1 cellular context compared by ENCODE assay signal in the genomic region with DNA sequence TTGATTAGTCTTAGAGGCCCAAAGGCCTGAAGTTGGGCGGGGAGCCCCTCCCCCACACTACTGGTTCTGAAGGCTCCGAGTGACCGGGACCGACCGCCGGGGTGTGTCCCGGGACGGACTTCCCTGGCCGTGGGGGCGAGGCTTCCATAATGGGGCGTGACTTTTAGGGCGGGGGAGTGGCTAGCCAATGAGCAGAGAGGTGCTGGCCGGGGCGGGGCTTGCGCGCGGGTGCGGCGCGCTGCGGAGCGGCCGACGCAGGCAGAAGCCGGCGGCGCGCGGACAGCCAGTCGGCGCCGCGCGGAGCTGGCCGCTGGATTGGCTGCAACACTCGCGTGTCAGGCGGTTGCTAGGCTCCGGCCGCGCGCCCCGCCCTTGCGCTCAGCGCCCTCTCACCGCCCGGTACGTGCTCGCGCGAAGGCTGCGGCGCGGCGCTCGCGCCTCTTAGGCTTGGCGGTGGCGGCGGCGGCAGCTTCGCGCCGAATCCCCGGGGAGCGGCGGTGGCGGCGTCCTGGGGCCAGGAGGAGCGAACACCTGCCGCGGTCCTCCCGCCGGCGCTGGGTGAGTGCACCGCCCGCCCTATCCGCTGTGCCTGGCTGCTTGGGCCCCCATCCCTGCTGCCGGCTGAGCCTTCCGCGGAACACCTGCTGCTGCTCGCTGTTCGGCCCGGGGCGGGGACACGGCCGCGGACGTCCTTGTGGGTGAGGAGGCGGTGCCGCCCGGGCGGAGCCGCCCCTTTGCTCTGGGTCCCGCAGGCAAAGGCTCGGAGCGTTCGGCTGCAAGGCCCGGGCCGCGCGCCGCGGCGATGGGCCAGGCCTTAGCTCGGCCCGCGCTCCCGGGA.
A peak's percentile ranks its signal among the peaks of the same experiment; 100 is the strongest.
TF ChIP-seq lines count a peak whose summit lies in the region.

A gene (plus strand): TSS at position 392 of the 838 bp plus-strand sequence. CDS start 40,268 bp downstream, outside the sequence.

TF ChIP-seq in HepG2, 621 proteins besides CTCF, POLR2A, EP300 and RAD21 (continued from another document and continues in another):
- TF ChIP-seq, protein P1, sequence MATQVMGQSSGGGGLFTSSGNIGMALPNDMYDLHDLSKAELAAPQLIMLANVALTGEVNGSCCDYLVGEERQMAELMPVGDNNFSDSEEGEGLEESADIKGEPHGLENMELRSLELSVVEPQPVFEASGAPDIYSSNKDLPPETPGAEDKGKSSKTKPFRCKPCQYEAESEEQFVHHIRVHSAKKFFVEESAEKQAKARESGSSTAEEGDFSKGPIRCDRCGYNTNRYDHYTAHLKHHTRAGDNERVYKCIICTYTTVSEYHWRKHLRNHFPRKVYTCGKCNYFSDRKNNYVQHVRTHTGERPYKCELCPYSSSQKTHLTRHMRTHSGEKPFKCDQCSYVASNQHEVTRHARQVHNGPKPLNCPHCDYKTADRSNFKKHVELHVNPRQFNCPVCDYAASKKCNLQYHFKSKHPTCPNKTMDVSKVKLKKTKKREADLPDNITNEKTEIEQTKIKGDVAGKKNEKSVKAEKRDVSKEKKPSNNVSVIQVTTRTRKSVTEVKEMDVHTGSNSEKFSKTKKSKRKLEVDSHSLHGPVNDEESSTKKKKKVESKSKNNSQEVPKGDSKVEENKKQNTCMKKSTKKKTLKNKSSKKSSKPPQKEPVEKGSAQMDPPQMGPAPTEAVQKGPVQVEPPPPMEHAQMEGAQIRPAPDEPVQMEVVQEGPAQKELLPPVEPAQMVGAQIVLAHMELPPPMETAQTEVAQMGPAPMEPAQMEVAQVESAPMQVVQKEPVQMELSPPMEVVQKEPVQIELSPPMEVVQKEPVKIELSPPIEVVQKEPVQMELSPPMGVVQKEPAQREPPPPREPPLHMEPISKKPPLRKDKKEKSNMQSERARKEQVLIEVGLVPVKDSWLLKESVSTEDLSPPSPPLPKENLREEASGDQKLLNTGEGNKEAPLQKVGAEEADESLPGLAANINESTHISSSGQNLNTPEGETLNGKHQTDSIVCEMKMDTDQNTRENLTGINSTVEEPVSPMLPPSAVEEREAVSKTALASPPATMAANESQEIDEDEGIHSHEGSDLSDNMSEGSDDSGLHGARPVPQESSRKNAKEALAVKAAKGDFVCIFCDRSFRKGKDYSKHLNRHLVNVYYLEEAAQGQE (IDR thresholded peaks at IDR 0.05; ENCODE audit: borderline replicate concordance in 1 of 2, low read depth in 1 of 2, low read length in 2 of 2): no peak
- TF ChIP-seq ZNF33B (CRISPR knock-in tag; IDR thresholded peaks at IDR 0.05): no peak
- no peak for TF ChIP-seq WIZ (CRISPR knock-in tag; IDR thresholded peaks at IDR 0.05)
- peak; percentile 64 for TF ChIP-seq THAP11 (CRISPR knock-in tag; IDR thresholded peaks at IDR 0.05)
- no peak; the same call in 1 of the 2 replicates for TF ChIP-seq ETV6 (CRISPR knock-in tag; conservative IDR thresholded peaks at IDR 0.05)
- TF ChIP-seq IKZF1 (IDR thresholded peaks at IDR 0.05): no peak
- TF ChIP-seq, protein P2, sequence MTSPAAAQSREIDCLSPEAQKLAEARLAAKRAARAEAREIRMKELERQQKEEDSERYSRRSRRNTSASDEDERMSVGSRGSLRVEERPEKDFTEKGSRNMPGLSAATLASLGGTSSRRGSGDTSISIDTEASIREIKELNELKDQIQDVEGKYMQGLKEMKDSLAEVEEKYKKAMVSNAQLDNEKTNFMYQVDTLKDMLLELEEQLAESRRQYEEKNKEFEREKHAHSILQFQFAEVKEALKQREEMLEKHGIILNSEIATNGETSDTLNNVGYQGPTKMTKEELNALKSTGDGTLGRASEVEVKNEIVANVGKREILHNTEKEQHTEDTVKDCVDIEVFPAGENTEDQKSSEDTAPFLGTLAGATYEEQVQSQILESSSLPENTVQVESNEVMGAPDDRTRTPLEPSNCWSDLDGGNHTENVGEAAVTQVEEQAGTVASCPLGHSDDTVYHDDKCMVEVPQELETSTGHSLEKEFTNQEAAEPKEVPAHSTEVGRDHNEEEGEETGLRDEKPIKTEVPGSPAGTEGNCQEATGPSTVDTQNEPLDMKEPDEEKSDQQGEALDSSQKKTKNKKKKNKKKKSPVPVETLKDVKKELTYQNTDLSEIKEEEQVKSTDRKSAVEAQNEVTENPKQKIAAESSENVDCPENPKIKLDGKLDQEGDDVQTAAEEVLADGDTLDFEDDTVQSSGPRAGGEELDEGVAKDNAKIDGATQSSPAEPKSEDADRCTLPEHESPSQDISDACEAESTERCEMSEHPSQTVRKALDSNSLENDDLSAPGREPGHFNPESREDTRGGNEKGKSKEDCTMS (CRISPR knock-in tag; conservative IDR thresholded peaks at IDR 0.05): no peak
- TF ChIP-seq, protein P3, sequence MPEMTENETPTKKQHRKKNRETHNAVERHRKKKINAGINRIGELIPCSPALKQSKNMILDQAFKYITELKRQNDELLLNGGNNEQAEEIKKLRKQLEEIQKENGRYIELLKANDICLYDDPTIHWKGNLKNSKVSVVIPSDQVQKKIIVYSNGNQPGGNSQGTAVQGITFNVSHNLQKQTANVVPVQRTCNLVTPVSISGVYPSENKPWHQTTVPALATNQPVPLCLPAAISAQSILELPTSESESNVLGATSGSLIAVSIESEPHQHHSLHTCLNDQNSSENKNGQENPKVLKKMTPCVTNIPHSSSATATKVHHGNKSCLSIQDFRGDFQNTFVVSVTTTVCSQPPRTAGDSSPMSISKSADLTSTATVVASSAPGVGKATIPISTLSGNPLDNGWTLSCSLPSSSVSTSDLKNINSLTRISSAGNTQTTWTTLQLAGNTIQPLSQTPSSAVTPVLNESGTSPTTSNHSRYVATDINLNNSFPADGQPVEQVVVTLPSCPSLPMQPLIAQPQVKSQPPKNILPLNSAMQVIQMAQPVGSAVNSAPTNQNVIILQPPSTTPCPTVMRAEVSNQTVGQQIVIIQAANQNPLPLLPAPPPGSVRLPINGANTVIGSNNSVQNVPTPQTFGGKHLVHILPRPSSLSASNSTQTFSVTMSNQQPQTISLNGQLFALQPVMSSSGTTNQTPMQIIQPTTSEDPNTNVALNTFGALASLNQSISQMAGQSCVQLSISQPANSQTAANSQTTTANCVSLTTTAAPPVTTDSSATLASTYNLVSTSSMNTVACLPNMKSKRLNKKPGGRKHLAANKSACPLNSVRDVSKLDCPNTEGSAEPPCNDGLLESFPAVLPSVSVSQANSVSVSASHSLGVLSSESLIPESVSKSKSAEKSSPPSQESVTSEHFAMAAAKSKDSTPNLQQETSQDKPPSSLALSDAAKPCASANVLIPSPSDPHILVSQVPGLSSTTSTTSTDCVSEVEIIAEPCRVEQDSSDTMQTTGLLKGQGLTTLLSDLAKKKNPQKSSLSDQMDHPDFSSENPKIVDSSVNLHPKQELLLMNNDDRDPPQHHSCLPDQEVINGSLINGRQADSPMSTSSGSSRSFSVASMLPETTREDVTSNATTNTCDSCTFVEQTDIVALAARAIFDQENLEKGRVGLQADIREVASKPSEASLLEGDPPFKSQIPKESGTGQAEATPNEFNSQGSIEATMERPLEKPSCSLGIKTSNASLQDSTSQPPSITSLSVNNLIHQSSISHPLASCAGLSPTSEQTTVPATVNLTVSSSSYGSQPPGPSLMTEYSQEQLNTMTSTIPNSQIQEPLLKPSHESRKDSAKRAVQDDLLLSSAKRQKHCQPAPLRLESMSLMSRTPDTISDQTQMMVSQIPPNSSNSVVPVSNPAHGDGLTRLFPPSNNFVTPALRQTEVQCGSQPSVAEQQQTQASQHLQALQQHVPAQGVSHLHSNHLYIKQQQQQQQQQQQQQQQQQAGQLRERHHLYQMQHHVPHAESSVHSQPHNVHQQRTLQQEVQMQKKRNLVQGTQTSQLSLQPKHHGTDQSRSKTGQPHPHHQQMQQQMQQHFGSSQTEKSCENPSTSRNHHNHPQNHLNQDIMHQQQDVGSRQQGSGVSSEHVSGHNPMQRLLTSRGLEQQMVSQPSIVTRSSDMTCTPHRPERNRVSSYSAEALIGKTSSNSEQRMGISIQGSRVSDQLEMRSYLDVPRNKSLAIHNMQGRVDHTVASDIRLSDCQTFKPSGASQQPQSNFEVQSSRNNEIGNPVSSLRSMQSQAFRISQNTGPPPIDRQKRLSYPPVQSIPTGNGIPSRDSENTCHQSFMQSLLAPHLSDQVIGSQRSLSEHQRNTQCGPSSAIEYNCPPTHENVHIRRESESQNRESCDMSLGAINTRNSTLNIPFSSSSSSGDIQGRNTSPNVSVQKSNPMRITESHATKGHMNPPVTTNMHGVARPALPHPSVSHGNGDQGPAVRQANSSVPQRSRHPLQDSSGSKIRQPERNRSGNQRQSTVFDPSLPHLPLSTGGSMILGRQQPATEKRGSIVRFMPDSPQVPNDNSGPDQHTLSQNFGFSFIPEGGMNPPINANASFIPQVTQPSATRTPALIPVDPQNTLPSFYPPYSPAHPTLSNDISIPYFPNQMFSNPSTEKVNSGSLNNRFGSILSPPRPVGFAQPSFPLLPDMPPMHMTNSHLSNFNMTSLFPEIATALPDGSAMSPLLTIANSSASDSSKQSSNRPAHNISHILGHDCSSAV (CRISPR knock-in tag; IDR thresholded peaks at IDR 0.05; ENCODE audit: borderline replicate concordance): 0 out of 2 replicates have a peak, but pooled peaks have one; percentile 38
- no peak for TF ChIP-seq ZNF441 (CRISPR knock-in tag; IDR thresholded peaks at IDR 0.05; ENCODE audit: borderline replicate concordance)
- TF ChIP-seq SIN3A (IDR thresholded peaks at IDR 0.05; ENCODE audit: borderline replicate concordance, low read depth, low read length): peak; percentile 68; the same call in 1 of the 2 replicates
- TF ChIP-seq SRSF1 (optimal IDR thresholded peaks at IDR 0.05; ENCODE audit: low read depth, low read length): peak; percentile 62
- TF ChIP-seq SRF (IDR thresholded peaks at IDR 0.05; ENCODE audit: low read depth, low read length): 0 out of 2 replicates have a peak, but pooled peaks have one; percentile 4
- TF ChIP-seq ZBTB8A (CRISPR knock-in tag; IDR thresholded peaks at IDR 0.05; ENCODE audit: borderline replicate concordance, low read depth): no peak
- peak; percentile 54; the same call in 1 of the 2 replicates for TF ChIP-seq GATAD2A (CRISPR knock-in tag; IDR thresholded peaks at IDR 0.05)
- 0 out of 2 replicates have a peak, but pooled peaks have one; percentile 48 for TF ChIP-seq KDM2A (CRISPR knock-in tag; IDR thresholded peaks at IDR 0.05; ENCODE audit: borderline replicate concordance, low read depth)
- TF ChIP-seq, protein P4, sequence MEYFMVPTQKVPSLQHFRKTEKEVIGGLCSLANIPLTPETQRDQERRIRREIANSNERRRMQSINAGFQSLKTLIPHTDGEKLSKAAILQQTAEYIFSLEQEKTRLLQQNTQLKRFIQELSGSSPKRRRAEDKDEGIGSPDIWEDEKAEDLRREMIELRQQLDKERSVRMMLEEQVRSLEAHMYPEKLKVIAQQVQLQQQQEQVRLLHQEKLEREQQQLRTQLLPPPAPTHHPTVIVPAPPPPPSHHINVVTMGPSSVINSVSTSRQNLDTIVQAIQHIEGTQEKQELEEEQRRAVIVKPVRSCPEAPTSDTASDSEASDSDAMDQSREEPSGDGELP (IDR thresholded peaks at IDR 0.05; ENCODE audit: borderline replicate concordance, low read depth): peak; percentile 54; the same call in 1 of the 2 replicates
- TF ChIP-seq NCOA1 (CRISPR knock-in tag; IDR thresholded peaks at IDR 0.05): peak; percentile 92; the same call in 1 of the 2 replicates
- TF ChIP-seq PAX8 (CRISPR knock-in tag; IDR thresholded peaks at IDR 0.05; ENCODE audit: borderline replicate concordance): no peak
- no peak; the same call in 1 of the 2 replicates for TF ChIP-seq NRL (CRISPR knock-in tag; IDR thresholded peaks at IDR 0.05; ENCODE audit: borderline replicate concordance)
- no peak for TF ChIP-seq ZNF510 (CRISPR knock-in tag; IDR thresholded peaks at IDR 0.05; ENCODE audit: low read depth)
- TF ChIP-seq, protein P5, sequence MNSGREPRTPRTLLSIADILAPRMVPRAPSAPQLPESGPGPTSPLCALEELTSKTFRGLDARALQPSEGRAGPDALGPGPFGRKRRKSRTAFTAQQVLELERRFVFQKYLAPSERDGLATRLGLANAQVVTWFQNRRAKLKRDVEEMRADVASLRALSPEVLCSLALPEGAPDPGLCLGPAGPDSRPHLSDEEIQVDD (CRISPR knock-in tag; IDR thresholded peaks at IDR 0.05; ENCODE audit: borderline replicate concordance): peak; percentile 25; the same call in 1 of the 2 replicates
- no peak; the same call in none of the 2 replicates for TF ChIP-seq ZNF746 (CRISPR knock-in tag; IDR thresholded peaks at IDR 0.05)
- TF ChIP-seq ZNF207 (IDR thresholded peaks at IDR 0.05; ENCODE audit: borderline replicate concordance): no peak
- no peak for TF ChIP-seq SSRP1 (CRISPR knock-in tag; IDR thresholded peaks at IDR 0.05)
- TF ChIP-seq IKZF4 (CRISPR knock-in tag; IDR thresholded peaks at IDR 0.05; ENCODE audit: borderline replicate concordance, low read depth, not compliant biosample characterization): peak; percentile 47
- no peak; the same call in 1 of the 2 replicates for TF ChIP-seq HIVEP1 (CRISPR knock-in tag; IDR thresholded peaks at IDR 0.05)
- TF ChIP-seq MAZ (IDR thresholded peaks at IDR 0.05; ENCODE audit: borderline replicate concordance, low read depth, low read length): peak; percentile 48; the same call in 1 of the 2 replicates
- TF ChIP-seq MAZ (CRISPR knock-in tag; IDR thresholded peaks at IDR 0.05; ENCODE audit: low read depth): peak; percentile 85
- no peak for TF ChIP-seq MED13 (CRISPR knock-in tag; IDR thresholded peaks at IDR 0.05)
- no peak for TF ChIP-seq GTF2F1 (IDR thresholded peaks at IDR 0.05; ENCODE audit: low read length)
- no peak; the same call in 1 of the 2 replicates for TF ChIP-seq BRD4 (CRISPR knock-in tag; IDR thresholded peaks at IDR 0.05)
- TF ChIP-seq FIP1L1 (IDR thresholded peaks at IDR 0.05; ENCODE audit: borderline replicate concordance, insufficient read depth, low read depth, low read length): no peak
- no peak for TF ChIP-seq GATA4 (IDR thresholded peaks at IDR 0.05; ENCODE audit: borderline replicate concordance, low read depth)
- TF ChIP-seq KDM5A (IDR thresholded peaks at IDR 0.05; ENCODE audit: borderline replicate concordance, low read length): peak; percentile 69; the same call in 1 of the 2 replicates
- 0 out of 2 replicates have a peak, but pooled peaks have one; percentile 10 for TF ChIP-seq ZNF460 (CRISPR knock-in tag; IDR thresholded peaks at IDR 0.05; ENCODE audit: borderline replicate concordance)
- no peak for TF ChIP-seq MIER2 (CRISPR knock-in tag; IDR thresholded peaks at IDR 0.05)
- TF ChIP-seq, protein P6, sequence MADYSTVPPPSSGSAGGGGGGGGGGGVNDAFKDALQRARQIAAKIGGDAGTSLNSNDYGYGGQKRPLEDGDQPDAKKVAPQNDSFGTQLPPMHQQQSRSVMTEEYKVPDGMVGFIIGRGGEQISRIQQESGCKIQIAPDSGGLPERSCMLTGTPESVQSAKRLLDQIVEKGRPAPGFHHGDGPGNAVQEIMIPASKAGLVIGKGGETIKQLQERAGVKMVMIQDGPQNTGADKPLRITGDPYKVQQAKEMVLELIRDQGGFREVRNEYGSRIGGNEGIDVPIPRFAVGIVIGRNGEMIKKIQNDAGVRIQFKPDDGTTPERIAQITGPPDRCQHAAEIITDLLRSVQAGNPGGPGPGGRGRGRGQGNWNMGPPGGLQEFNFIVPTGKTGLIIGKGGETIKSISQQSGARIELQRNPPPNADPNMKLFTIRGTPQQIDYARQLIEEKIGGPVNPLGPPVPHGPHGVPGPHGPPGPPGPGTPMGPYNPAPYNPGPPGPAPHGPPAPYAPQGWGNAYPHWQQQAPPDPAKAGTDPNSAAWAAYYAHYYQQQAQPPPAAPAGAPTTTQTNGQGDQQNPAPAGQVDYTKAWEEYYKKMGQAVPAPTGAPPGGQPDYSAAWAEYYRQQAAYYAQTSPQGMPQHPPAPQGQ (CRISPR knock-in tag; IDR thresholded peaks at IDR 0.05; ENCODE audit: borderline replicate concordance): no peak
- TF ChIP-seq SP2 (CRISPR knock-in tag; IDR thresholded peaks at IDR 0.05): peak; percentile 60; the same call in 1 of the 2 replicates
- no peak for TF ChIP-seq ATM (IDR thresholded peaks at IDR 0.05; ENCODE audit: borderline replicate concordance)
- TF ChIP-seq MLLT10 (CRISPR knock-in tag; IDR thresholded peaks at IDR 0.05): no peak
- no peak for TF ChIP-seq NFATC3 (CRISPR knock-in tag; IDR thresholded peaks at IDR 0.05)
- TF ChIP-seq ZNF567 (CRISPR knock-in tag; IDR thresholded peaks at IDR 0.05; ENCODE audit: borderline replicate concordance): 0 out of 2 replicates have a peak, but pooled peaks have one; percentile 84
- TF ChIP-seq SMYD3 (CRISPR knock-in tag; IDR thresholded peaks at IDR 0.05): 0 out of 2 replicates have a peak, but pooled peaks have one; percentile 72
